In genomic region chr1:183070923-183071618, GRCh38 we compare ENCODE assay signal across 9 cellular contexts. TPM values are rescaled to one million over a fixed set of nuclear protein-coding genes. Genes with fewer than 3 reads are reported as not detected.
A peak's percentile ranks its signal among the peaks of the same experiment; 100 is the strongest.
DNase-seq lines count a peak whose midpoint lies in the region; ATAC-seq and TF ChIP-seq lines count a peak whose summit lies in the region.
"Had no signal": no experiment of that assay in that cellular context is flagged by ENCODE, and none has a peak within 500 bp of the region (broad histone marks: within the 10 kb centered on the region; RNA-seq: fewer than 3 reads in every experiment).

No MANE protein-coding gene starts in this region.

- DNase-seq in AG08395 (ENCODE audit: low spot score) = peak; percentile 74
- peak; percentile 84 for DNase-seq in SW480 (ENCODE audit: low spot score)
- DNase-seq in non-pigmented ciliary epithelial cell (ENCODE audit: low read depth) = peak; percentile 45
- DNase-seq in suprapubic skin (ENCODE audit: low spot score in 2 of 2) = no peak
- DNase-seq in immature natural killer cell = no peak
- no peak for DNase-seq in DMS 273 (lab: John Stamatoyannopoulos, UW; ENCODE audit: unreplicated experiment)

- H3K4me3 ChIP-seq in suprapubic skin = no peak overlapping the region

- no peak overlapping the region for H3K4me3 Mint-ChIP-seq in immature natural killer cell
- H3K4me3 Mint-ChIP-seq: dendritic cell treated with granulocyte-macrophage colony-stimulating factor and Interleukin-4, amounts not matched to agents 40 ng/mL and 50 ng/mL, for 4 days had no signal

- H3K36me3 Mint-ChIP-seq in immature natural killer cell = no peaks in the 10 kb centered on the region

- no peaks in the 10 kb centered on the region for H3K27me3 ChIP-seq in suprapubic skin

- peaks cover 0 to 2% (median 1%) of the 10 kb centered on the region in 3 donors for H3K27me3 Mint-ChIP-seq in immature natural killer cell (ENCODE audit: low read depth in 3 of 3)
- H3K27me3 Mint-ChIP-seq: dendritic cell treated with granulocyte-macrophage colony-stimulating factor and Interleukin-4, amounts not matched to agents 40 ng/mL and 50 ng/mL, for 4 days had no signal

- no peak for TF ChIP-seq POLR2A in suprapubic skin (IDR thresholded peaks at IDR 0.05)

- H3K9me3 ChIP-seq in suprapubic skin = no peaks in the 10 kb centered on the region

- WGBS in suprapubic skin = 41% methylated on average over 3 of the region's 3 CpGs

- no peaks in the 10 kb centered on the region for H3K4me1 Mint-ChIP-seq in immature natural killer cell

- no peak for TF ChIP-seq CTCF in suprapubic skin (IDR thresholded peaks at IDR 0.05)

- TF ChIP-seq EP300 in suprapubic skin (IDR thresholded peaks at IDR 0.05) = no peak

- H3K27ac Mint-ChIP-seq in immature natural killer cell = no peak overlapping the region
- H3K27ac Mint-ChIP-seq: dendritic cell treated with granulocyte-macrophage colony-stimulating factor and Interleukin-4, amounts not matched to agents 40 ng/mL and 50 ng/mL, for 4 days had no signal

- peak; percentile 86 for ATAC-seq in GM19372 (IDR thresholded peaks at IDR 0.05; ENCODE audit: low read depth, unreplicated experiment)
- peak; percentile 76 for ATAC-seq in HG03159 (IDR thresholded peaks at IDR 0.05; ENCODE audit: unreplicated experiment)

- H3K4me1 ChIP-seq in suprapubic skin = peaks cover 30% of the 10 kb centered on the region

- no peak overlapping the region for H3K27ac ChIP-seq in suprapubic skin

- peaks cover 0 to 2% (median 0%) of the 10 kb centered on the region in 6 donors for H3K9me3 Mint-ChIP-seq in immature natural killer cell
- H3K9me3 Mint-ChIP-seq: dendritic cell treated with granulocyte-macrophage colony-stimulating factor and Interleukin-4, amounts not matched to agents 40 ng/mL and 50 ng/mL, for 4 days had no signal

- no peaks in the 10 kb centered on the region for H3K36me3 ChIP-seq in suprapubic skin

RNA-seq across cellular contexts. Expression of gene LAMC1, which starts 47.9 kb away (rescaled TPM):
- total RNA-seq in suprapubic skin = 100 to 1,000 TPM in 1 of 4 donors, 10 to 100 TPM in 3; 58.3 to 124 (median 77.6) TPM
- polyA plus RNA-seq in immature natural killer cell = under 1 TPM in 1 of 3 donors, not detected in 2; 0.19 TPM

Comparison
In these comparisons a context has a peak if more than half of its experiments do, and no peak if none do; other contexts are left out.
1. DNase-seq: peak in AG08395 (single experiment), SW480 (single experiment) and non-pigmented ciliary epithelial cell (single experiment); none in suprapubic skin (0 of 2), immature natural killer cell (0 of 3) and DMS 273 (single experiment).